32 cellular contexts compared by ENCODE assay signal in genomic region chr21:36533468-36533848, GRCh38. TPM values are rescaled to one million over a fixed set of nuclear protein-coding genes. Genes with fewer than 3 reads are reported as not detected.
"Had no signal": no experiment of that assay in that cellular context is flagged by ENCODE, and none has a peak within 500 bp of the region (broad histone marks: within the 10 kb centered on the region; RNA-seq: fewer than 3 reads in every experiment).

No MANE protein-coding gene starts in this region.

- H3K4me1 ChIP-seq: neural progenitor cell, parathyroid adenoma, psoas muscle, spleen, suprapubic skin, testis, transverse colon, upper lobe of right lung, uterus had no signal

- H3K79me2 ChIP-seq: parathyroid adenoma had no signal

- H3K9ac ChIP-seq: neural progenitor cell, parathyroid adenoma had no signal

- H3K4me3 Mint-ChIP-seq: natural killer cell; nephron; neural progenitor cell; stimulated activated memory B cell treated with anti-CD40 and anti-IgM and Interleukin-4, amounts not matched to agents 10 μg/mL and 1 μg/mL and 100 μg/mL, for 72 hours; stimulated activated naive CD8-positive, alpha-beta T cell treated with anti-CD3 and anti-CD28 coated beads, Interleukin-15, amount 100 ng/mL, for 72 hours; type B pancreatic cell had no signal

- H3K36me3 ChIP-seq: neural progenitor cell, ovary, spleen, suprapubic skin, tibial artery, transverse colon, upper lobe of right lung, uterus had no signal

- H3K4me2 ChIP-seq: neural progenitor cell, smooth muscle cell had no signal

- H3K9me3 ChIP-seq: ovary, psoas muscle, spleen, suprapubic skin, testis, tibial artery, transverse colon, upper lobe of right lung, uterus had no signal

- H3K4me3 ChIP-seq: neural progenitor cell, ovary, psoas muscle, skin epidermis, smooth muscle cell, spleen, suprapubic skin, testis, tibial artery, transverse colon, upper lobe of right lung, uterus had no signal

- ATAC-seq: natural killer cell; psoas muscle; right cardiac atrium; sciatic nerve; stimulated activated memory B cell treated with anti-CD40 and anti-IgM and Interleukin-4, amounts not matched to agents 10 μg/mL and 1 μg/mL and 100 μg/mL, for 72 hours; stimulated activated naive CD8-positive, alpha-beta T cell treated with anti-CD3 and anti-CD28 coated beads, Interleukin-15, amount 100 ng/mL, for 72 hours; stimulated activated naive CD8-positive, alpha-beta T cell treated with anti-CD3 and anti-CD28 coated beads, Interleukin-15, Interleukin-2, amounts not matched to agents 100 U/mL and 50 U/mL, for 24 hours; upper lobe of right lung had no signal

- H3K27ac ChIP-seq: neural progenitor cell, ovary, parathyroid adenoma, psoas muscle, skin epidermis, spleen, suprapubic skin, testis, tibial artery, transverse colon, upper lobe of right lung, uterus had no signal

- H3K4me1 Mint-ChIP-seq: stimulated activated memory B cell treated with anti-CD40 and anti-IgM and Interleukin-4, amounts not matched to agents 10 μg/mL and 1 μg/mL and 100 μg/mL, for 72 hours; stimulated activated naive CD8-positive, alpha-beta T cell treated with anti-CD3 and anti-CD28 coated beads, Interleukin-15, amount 100 ng/mL, for 72 hours had no signal

- H3K27me3 ChIP-seq: neural progenitor cell, ovary, testis, uterus had no signal

- H3K36me3 Mint-ChIP-seq: natural killer cell; neural progenitor cell; stimulated activated memory B cell treated with anti-CD40 and anti-IgM and Interleukin-4, amounts not matched to agents 10 μg/mL and 1 μg/mL and 100 μg/mL, for 72 hours; type B pancreatic cell had no signal

- H2AFZ ChIP-seq: neural progenitor cell, parathyroid adenoma had no signal

- H3K27ac Mint-ChIP-seq: natural killer cell; neural progenitor cell; progenitor cell of endocrine pancreas; stimulated activated memory B cell treated with anti-CD40 and anti-IgM and Interleukin-4, amounts not matched to agents 10 μg/mL and 1 μg/mL and 100 μg/mL, for 72 hours; stimulated activated naive CD8-positive, alpha-beta T cell treated with anti-CD3 and anti-CD28 coated beads, Interleukin-15, amount 100 ng/mL, for 72 hours; type B pancreatic cell had no signal

- H3K9me3 Mint-ChIP-seq: natural killer cell; nephron; neural progenitor cell; stimulated activated memory B cell treated with anti-CD40 and anti-IgM and Interleukin-4, amounts not matched to agents 10 μg/mL and 1 μg/mL and 100 μg/mL, for 72 hours; stimulated activated naive CD8-positive, alpha-beta T cell treated with anti-CD3 and anti-CD28 coated beads, Interleukin-15, amount 100 ng/mL, for 72 hours; type B pancreatic cell had no signal

- DNase-seq: natural killer cell; occipital lobe; ovary; posterior cingulate gyrus; psoas muscle; right cardiac atrium; spleen; stimulated activated CD4-positive, alpha-beta T cell treated with anti-CD3 and anti-CD28 coated beads, Interleukin-12 subunit alpha, Interleukin-12 subunit beta, amount 100 ng/mL, for 4 hours; stimulated activated CD4-positive, alpha-beta T cell treated with anti-CD3 and anti-CD28 coated beads, Interleukin-1b, Interleukin-23, amount 100 ng/mL, for 48 hours; stimulated activated CD4-positive, alpha-beta T cell treated with anti-CD3 and anti-CD28 coated beads, Interleukin-4, amount 100 ng/mL, for 1 hour; stimulated activated CD4-positive, alpha-beta T cell treated with anti-CD3 and anti-CD28 coated beads, Interleukin-4, amount 100 ng/mL, for 4 hours; stimulated activated CD8-positive, alpha-beta memory T cell treated with anti-CD3 and anti-CD28 coated beads, Interleukin-4, amount 100 ng/mL, for 48 hours; stimulated activated naive CD4-positive, alpha-beta T cell; stimulated activated naive CD8-positive, alpha-beta T cell treated with anti-CD3 and anti-CD28 coated beads, Interleukin-15, amount 100 ng/mL, for 72 hours; stimulated activated naive CD8-positive, alpha-beta T cell treated with anti-CD3 and anti-CD28 coated beads, Interleukin-15, Interleukin-2, amounts not matched to agents 100 U/mL and 50 U/mL, for 24 hours; substantia nigra; testis; tibial artery; transverse colon; upper lobe of right lung; uterus had no signal

RNA-seq across cellular contexts. Expression of gene CLDN14, which starts 53.5 kb away (rescaled TPM):
- total RNA-seq: natural killer cell, occipital lobe, ovary, progenitor cell of endocrine pancreas, psoas muscle, right cardiac atrium, smooth muscle cell, transverse colon, upper lobe of right lung, uterus had no signal
- polyA plus RNA-seq: neural cell, right cardiac atrium, smooth muscle cell had no signal
